In genomic region chr1:54290443-54291184, GRCh38 we compare ENCODE assay signal across 9 cellular contexts.
DNase-seq lines count a peak whose midpoint lies in the region; ATAC-seq, FAIRE-seq and TF ChIP-seq lines count a peak whose summit lies in the region.
"Had no signal": no experiment of that assay in that cellular context is flagged by ENCODE, and none has a peak within 500 bp of the region (broad histone marks: within the 10 kb centered on the region; RNA-seq: fewer than 3 reads in every experiment).

No MANE protein-coding gene starts in this region.

- no peaks in the 10 kb centered on the region for H3K27me3 ChIP-seq in small intestine (ENCODE audit: control insufficient read depth in 2 of 2, insufficient read depth in 2 of 2, low read length in 2 of 2)
- no peaks in the 10 kb centered on the region for H3K27me3 ChIP-seq in PC-9 (ENCODE audit: insufficient read depth, low read depth)
- H3K27me3 ChIP-seq in BE2C = no peaks in the 10 kb centered on the region

- H3K27ac ChIP-seq in small intestine (ENCODE audit: low read depth in 1 of 2, low read length in 1 of 2) (peak overlapping the region; percentile 90 to 92), PC-9 (no peak overlapping the region)

- no peak for FAIRE-seq in small intestine (lab: Jason Lieb, UNC)

- CTCF ChIA-PET in PC-9 (lab: Charles Lee) = no interaction called here

- BruUV-seq in PC-9 (replicated peaks; lab: Mats Ljungman, UMichigan) = no TSS peak

- intact Hi-C loops in PC-9 (cut with micrococcal nuclease; ENCODE audit: unreplicated experiment) = no loop called here

- peak; percentile 58 for DNase-seq in LoVo (ENCODE audit: low spot score)
- DNase-seq in activated naive CD8-positive, alpha-beta T cell treated with anti-CD3 and anti-CD28 coated beads, Interleukin-2, amount 50 U/mL, for 24 hours = no peak
- DNase-seq in immature natural killer cell = peak; percentile 22 to 38 (median 23)
- DNase-seq in small intestine = peak; percentile 91
- no peak for DNase-seq in PC-9
- no peak for DNase-seq in BE2C
- no peak for DNase-seq in SIG-M5 (lab: John Stamatoyannopoulos, UW)
- DNase-seq: stimulated activated naive CD8-positive, alpha-beta T cell treated with anti-CD3 and anti-CD28 coated beads, Interleukin-15, Interleukin-2, amounts not matched to agents 100 U/mL and 50 U/mL, for 24 hours had no signal

- no peak overlapping the region for H3K4me2 ChIP-seq in PC-9

- H3K9me3 Mint-ChIP-seq in activated naive CD8-positive, alpha-beta T cell treated with anti-CD3 and anti-CD28 coated beads, Interleukin-2, amount 50 U/mL, for 24 hours = no peaks in the 10 kb centered on the region
- no peaks in the 10 kb centered on the region for H3K9me3 Mint-ChIP-seq in immature natural killer cell

- peaks cover 80% of the 10 kb centered on the region for H3K4me1 Mint-ChIP-seq in activated naive CD8-positive, alpha-beta T cell treated with anti-CD3 and anti-CD28 coated beads, Interleukin-2, amount 50 U/mL, for 24 hours
- H3K4me1 Mint-ChIP-seq in immature natural killer cell = peaks cover 93 to 100% of the 10 kb centered on the region in 2 donors

- H3K36me3 ChIP-seq in small intestine (ENCODE audit: control insufficient read depth in 2 of 2, insufficient read depth in 2 of 2, low read length in 2 of 2) = no peaks in the 10 kb centered on the region
- H3K36me3 ChIP-seq in PC-9 (ENCODE audit: low read depth) = no peaks in the 10 kb centered on the region
- H3K36me3 ChIP-seq in BE2C = no peaks in the 10 kb centered on the region

- ATAC-seq in activated naive CD8-positive, alpha-beta T cell treated with anti-CD3 and anti-CD28 coated beads, Interleukin-2, amount 50 U/mL, for 24 hours = no peak
- ATAC-seq in GM18519 (IDR thresholded peaks at IDR 0.05; ENCODE audit: low FRiP score, unreplicated experiment) = no peak
- ATAC-seq: stimulated activated naive CD8-positive, alpha-beta T cell treated with anti-CD3 and anti-CD28 coated beads, Interleukin-15, Interleukin-2, amounts not matched to agents 100 U/mL and 50 U/mL, for 24 hours had no signal

- H3K4me1 ChIP-seq in small intestine (ENCODE audit: control insufficient read depth in 2 of 2, insufficient read depth in 1 of 2, low read depth in 1 of 2, low read length in 1 of 2) = peaks cover 37 to 47% of the 10 kb centered on the region in 2 donors
- H3K4me1 ChIP-seq in PC-9 (replicated peaks; ENCODE audit: insufficient read depth) = no peaks in the 10 kb centered on the region; the same call in 1 of the 2 replicates
- peaks cover 26% of the 10 kb centered on the region for H3K4me1 ChIP-seq in BE2C

- no peaks in the 10 kb centered on the region for H4K20me1 ChIP-seq in PC-9 (ENCODE audit: insufficient read depth)

- no peak overlapping the region for H3K4me3 Mint-ChIP-seq in activated naive CD8-positive, alpha-beta T cell treated with anti-CD3 and anti-CD28 coated beads, Interleukin-2, amount 50 U/mL, for 24 hours
- peak overlapping the region; percentile 60 to 70 (median 63) for H3K4me3 Mint-ChIP-seq in immature natural killer cell

- POLR2A ChIA-PET in PC-9 (lab: Charles Lee; ENCODE audit: unreplicated experiment) = no interaction called here

- H3K27me3 Mint-ChIP-seq in activated naive CD8-positive, alpha-beta T cell treated with anti-CD3 and anti-CD28 coated beads, Interleukin-2, amount 50 U/mL, for 24 hours = no peaks in the 10 kb centered on the region
- H3K27me3 Mint-ChIP-seq in immature natural killer cell (ENCODE audit: low read depth in 3 of 3) = peaks cover 0 to 6% (median 2%) of the 10 kb centered on the region in 3 donors

- H3F3A ChIP-seq in PC-9 (ENCODE audit: insufficient read depth, low read depth) = no peaks in the 10 kb centered on the region

- H3K79me2 ChIP-seq in PC-9 (ENCODE audit: low read depth) = no peaks in the 10 kb centered on the region

- H3K36me3 Mint-ChIP-seq in activated naive CD8-positive, alpha-beta T cell treated with anti-CD3 and anti-CD28 coated beads, Interleukin-2, amount 50 U/mL, for 24 hours (ENCODE audit: low read depth) = peaks cover 3% of the 10 kb centered on the region
- no peaks in the 10 kb centered on the region for H3K36me3 Mint-ChIP-seq in immature natural killer cell

- TF ChIP-seq CTCF in PC-9 (conservative IDR thresholded peaks at IDR 0.05) (no peak), BE2C (IDR thresholded peaks at IDR 0.05; ENCODE audit: low read depth, low read length) (no peak)

- H3K27ac Mint-ChIP-seq in activated naive CD8-positive, alpha-beta T cell treated with anti-CD3 and anti-CD28 coated beads, Interleukin-2, amount 50 U/mL, for 24 hours = peak overlapping the region; percentile 48
- peak overlapping the region; percentile 52 to 90 (median 79) for H3K27ac Mint-ChIP-seq in immature natural killer cell

- WGBS in small intestine, 3 donors = 11 to 38% (median 22%) methylated on average over 12 of the region's 12 CpGs

- H3K4me3 ChIP-seq in small intestine (ENCODE audit: low read depth in 1 of 2, low read length in 2 of 2) (no peak overlapping the region), PC-9 (no peak overlapping the region), BE2C (ENCODE audit: low read depth, low read length) (no peak overlapping the region)

- H2AFZ ChIP-seq in PC-9 = no peak overlapping the region

- no peaks in the 10 kb centered on the region for H3K9me2 ChIP-seq in PC-9 (ENCODE audit: insufficient read depth)

- H3K9me3 ChIP-seq in small intestine (ENCODE audit: control insufficient read depth, low read depth) (no peaks in the 10 kb centered on the region), PC-9 (ENCODE audit: insufficient read depth, low read depth) (no peaks in the 10 kb centered on the region), BE2C (no peaks in the 10 kb centered on the region)

Comparison
In these comparisons a context has a peak if more than half of its experiments do, and no peak if none do; other contexts are left out.
1. DNase-seq: peak in LoVo (single experiment), immature natural killer cell (3 of 3) and small intestine (single experiment); none in activated naive CD8-positive, alpha-beta T cell treated with anti-CD3 and anti-CD28 coated beads, Interleukin-2, amount 50 U/mL, for 24 hours (single experiment), PC-9 (0 of 2), BE2C (single experiment) and SIG-M5 (single experiment).